24 cellular contexts compared by ENCODE assay signal in genomic region chr1:3553940-3554223, GRCh38.
"Had no signal": no experiment of that assay in that cellular context is flagged by ENCODE, and none has a peak within 500 bp of the region (broad histone marks: within the 10 kb centered on the region; RNA-seq: fewer than 3 reads in every experiment).

No MANE protein-coding gene starts in this region.

- DNase-seq: activated CD4-positive, alpha-beta memory T cell treated with anti-CD3 and anti-CD28 coated beads for 36 hours; activated CD4-positive, alpha-beta T cell treated with anti-CD3 and anti-CD28 coated beads, Interleukin-2, amount 10 ng/mL, durations not matched to agents 7 days and 5 days; activated CD4-positive, CD25-positive, alpha-beta regulatory T cell; activated CD8-positive, alpha-beta memory T cell treated with anti-CD3 and anti-CD28 coated beads for 24 hours; activated gamma-delta T cell; activated naive CD4-positive, alpha-beta T cell treated with anti-CD3 and anti-CD28 coated beads for 36 hours; activated T-cell treated with anti-CD3 and anti-CD28 coated beads for 4 hours; activated T-cell treated with anti-CD3 and anti-CD28 coated beads, Interleukin-2, amount 50 U/mL, for 48 hours; amygdala; MV-4-11; NCI-H1092 treated with DMSO at 0.1 percent for 48 hours; NCI-H1417 treated with DMSO at 0.1 percent for 48 hours; NCI-H1694; NCI-H2029 treated with DMSO at 0.1 percent for 48 hours; NCI-H510A treated with DMSO at 0.1 percent for 48 hours; NK-92 treated with Interleukin-12 subunit alpha and Interleukin-12 subunit beta, amount 100 ng/mL, for 24 hours; Peyer's patch; T-cell; T-helper 2 cell had no signal

- H3K4me1 ChIP-seq: Peyer's patch had no signal

- H3K9ac ChIP-seq: KMS-11 had no signal

- H3K4me2 ChIP-seq: KMS-11 had no signal

- H3K36me3 ChIP-seq: cardiac muscle cell, Peyer's patch had no signal

- H3K4me3 ChIP-seq: cardiac muscle cell, MG63, Peyer's patch, SK-N-MC had no signal

- H3K27ac ChIP-seq: KMS-11, Peyer's patch, SK-N-MC had no signal

- H3K27me3 ChIP-seq: cardiac muscle cell, MG63, Peyer's patch had no signal

- ATAC-seq: activated T-helper 17 cell treated with anti-CD3 and anti-CD28 coated beads, Interleukin-2, amount 50 U/mL, for 72 hours; T-cell had no signal
